Comparison of ENCODE assay signal across 19 cellular contexts in genomic region chr5:31861601-31862000, GRCh38.
DNase-seq lines count a peak whose midpoint lies in the region; ATAC-seq, FAIRE-seq and TF ChIP-seq lines count a peak whose summit lies in the region.
"Had no signal": no experiment of that assay in that cellular context is flagged by ENCODE, and none has a peak within 500 bp of the region (broad histone marks: within the 10 kb centered on the region; RNA-seq: fewer than 3 reads in every experiment).

No MANE protein-coding gene starts in this region.

- ATAC-seq in activated naive CD8-positive, alpha-beta T cell treated with anti-CD3 and anti-CD28 coated beads, Interleukin-2, amount 50 U/mL, for 24 hours, result no peak
- ATAC-seq in HG03139 (IDR thresholded peaks at IDR 0.05; ENCODE audit: unreplicated experiment), result no peak
- ATAC-seq: Panc1 had no signal

- H3K4me2 ChIP-seq in endothelial cell of umbilical vein (ENCODE audit: insufficient read depth, low read length), result peak overlapping the region; percentile 78
- H3K4me2 ChIP-seq: BLaER1 had no signal

- no peaks in the 10 kb centered on the region for H3K9me1 ChIP-seq in endothelial cell of umbilical vein (replicated peaks; ENCODE audit: control insufficient read depth, extremely low read depth, insufficient read depth, low read length)

- peaks cover 2% of the 10 kb centered on the region for H3K27me3 Mint-ChIP-seq in activated naive CD8-positive, alpha-beta T cell
- peaks cover 12% of the 10 kb centered on the region for H3K27me3 Mint-ChIP-seq in activated naive CD8-positive, alpha-beta T cell treated with anti-CD3 and anti-CD28 coated beads, Interleukin-2, amount 50 U/mL, for 24 hours

- no peaks in the 10 kb centered on the region for H4K20me1 ChIP-seq in endothelial cell of umbilical vein (replicated peaks; ENCODE audit: control insufficient read depth, extremely low read depth, insufficient read depth, low read length)
- H4K20me1 ChIP-seq: BLaER1 had no signal

- H3K36me3 ChIP-seq in endothelial cell of umbilical vein (ENCODE audit: control insufficient read depth in 2 of 2, extremely low read depth in 1 of 2, insufficient read depth in 2 of 2, low read length in 2 of 2), result no peaks in the 10 kb centered on the region
- H3K36me3 ChIP-seq: BLaER1, SJSA1 had no signal

- H3K79me2 ChIP-seq in endothelial cell of umbilical vein (ENCODE audit: control insufficient read depth, insufficient read depth, low read length), result no peaks in the 10 kb centered on the region

- no peak overlapping the region for H2AFZ ChIP-seq in endothelial cell of umbilical vein (ENCODE audit: low read depth, low read length)

- DNase-seq in activated naive CD8-positive, alpha-beta T cell treated with anti-CD3 and anti-CD28 coated beads, Interleukin-2, amount 50 U/mL, for 24 hours, result no peak
- DNase-seq in SK-MEL-5 (ENCODE audit: low read depth, low spot score) (peak; percentile 39), endothelial cell of umbilical vein (ENCODE audit: low read depth, low spot score) (peak; percentile 3), islet precursor cell (no peak)
- no peak for DNase-seq in stimulated activated CD4-positive, alpha-beta T cell treated with anti-CD3 and anti-CD28 coated beads, Interleukin-4, amount 100 ng/mL, for 1 hour
- DNase-seq: CD8-positive, alpha-beta memory T cell; KG1; NCI-H1417 treated with DMSO at 0.1 percent for 48 hours; NCI-H187 treated with DMSO at 0.1 percent for 48 hours; NCI-H345; NCI-H524 treated with DMSO at 0.1 percent for 48 hours had no signal

- POLR2A ChIA-PET in endothelial cell of umbilical vein (lab: Charles Lee), result no interaction called here

- H3K4me3 Mint-ChIP-seq in activated naive CD8-positive, alpha-beta T cell, result no peak overlapping the region
- H3K4me3 Mint-ChIP-seq in activated naive CD8-positive, alpha-beta T cell treated with anti-CD3 and anti-CD28 coated beads, Interleukin-2, amount 50 U/mL, for 24 hours, result no peak overlapping the region
- H3K4me3 Mint-ChIP-seq: CD8-positive, alpha-beta memory T cell had no signal

- dilution Hi-C loops in endothelial cell of umbilical vein (cut with MboI; ENCODE audit: extremely low pct_ligation_motif_present, low sequenced_read_pairs), result no loop called here

- no peak for TF ChIP-seq POLR2A in endothelial cell of umbilical vein (IDR thresholded peaks at IDR 0.05; ENCODE audit: low read depth, low read length)

- TF ChIP-seq CTCF in endothelial cell of umbilical vein (IDR thresholded peaks at IDR 0.05; ENCODE audit: extremely low read depth in 1 of 2, insufficient read depth in 1 of 2, low read depth in 1 of 2, low read length in 2 of 2), result no peak

- H3K36me3 Mint-ChIP-seq in activated naive CD8-positive, alpha-beta T cell, result peaks cover 19% of the 10 kb centered on the region
- peaks cover 9% of the 10 kb centered on the region for H3K36me3 Mint-ChIP-seq in activated naive CD8-positive, alpha-beta T cell treated with anti-CD3 and anti-CD28 coated beads, Interleukin-2, amount 50 U/mL, for 24 hours (ENCODE audit: low read depth)

- peaks cover 14% of the 10 kb centered on the region for H3K9me3 Mint-ChIP-seq in activated naive CD8-positive, alpha-beta T cell (ENCODE audit: low read depth)
- peaks cover 22% of the 10 kb centered on the region for H3K9me3 Mint-ChIP-seq in activated naive CD8-positive, alpha-beta T cell treated with anti-CD3 and anti-CD28 coated beads, Interleukin-2, amount 50 U/mL, for 24 hours

- CTCF ChIA-PET in endothelial cell of umbilical vein (lab: Charles Lee), result no interaction called here

- H3K9ac ChIP-seq in endothelial cell of umbilical vein (replicated peaks; ENCODE audit: extremely low read depth, insufficient read depth, low read length), result no peak overlapping the region
- H3K9ac ChIP-seq: BLaER1 had no signal

- FAIRE-seq in endothelial cell of umbilical vein (lab: Jason Lieb, UNC), result peak; percentile 71
- FAIRE-seq: D721Med, GM12891, H1 had no signal

- no TSS peak for BruUV-seq in endothelial cell of umbilical vein (replicated peaks; lab: Mats Ljungman, UMichigan)

- peak overlapping the region; percentile 41 for H3K27ac Mint-ChIP-seq in activated naive CD8-positive, alpha-beta T cell
- H3K27ac Mint-ChIP-seq in activated naive CD8-positive, alpha-beta T cell treated with anti-CD3 and anti-CD28 coated beads, Interleukin-2, amount 50 U/mL, for 24 hours, result no peak overlapping the region
- H3K27ac Mint-ChIP-seq: CD8-positive, alpha-beta memory T cell had no signal

- H3K27ac ChIP-seq in endothelial cell of umbilical vein (ENCODE audit: insufficient read depth, low read depth, low read length), result peak overlapping the region; percentile 3
- H3K27ac ChIP-seq: BLaER1, SJSA1 had no signal

- peaks cover 39% of the 10 kb centered on the region for H3K4me1 Mint-ChIP-seq in activated naive CD8-positive, alpha-beta T cell (ENCODE audit: low read depth)
- peaks cover 17% of the 10 kb centered on the region for H3K4me1 Mint-ChIP-seq in activated naive CD8-positive, alpha-beta T cell treated with anti-CD3 and anti-CD28 coated beads, Interleukin-2, amount 50 U/mL, for 24 hours

- H3K4me3 ChIP-seq in endothelial cell of umbilical vein (replicated peaks in 1 of 3; ENCODE audit: insufficient read depth in 1 of 3, low read depth in 1 of 3, low read length in 3 of 3), result no peak overlapping the region
- H3K4me3 ChIP-seq: BLaER1, SJSA1 had no signal

- H3K27me3 ChIP-seq in endothelial cell of umbilical vein (ENCODE audit: control insufficient read depth in 2 of 2, insufficient read depth in 2 of 2, low read length in 2 of 2), result no peaks in the 10 kb centered on the region
- H3K27me3 ChIP-seq: SJSA1 had no signal

- intact Hi-C loops in endothelial cell of umbilical vein (cut with micrococcal nuclease), result no loop called here

- in situ Hi-C loops in SK-MEL-5 (cut with HindIII; ENCODE audit: low pct_unique_long_range_greater_than_20kb, low sequenced_read_pairs), result no loop called here

- H3K9me3 ChIP-seq in endothelial cell of umbilical vein (replicated peaks; ENCODE audit: control insufficient read depth, insufficient read depth, low read length), result peaks cover 2% of the 10 kb centered on the region
- H3K9me3 ChIP-seq: SJSA1 had no signal

- H3K4me1 ChIP-seq in endothelial cell of umbilical vein (ENCODE audit: control insufficient read depth, extremely low read depth, insufficient read depth, low read length), result peaks cover 13% of the 10 kb centered on the region
- H3K4me1 ChIP-seq: BLaER1, SJSA1 had no signal

TF ChIP-seq in endothelial cell of umbilical vein, 7 proteins besides CTCF, POLR2A, EP300 and RAD21:
- no peak for TF ChIP-seq GATA2 (IDR thresholded peaks at IDR 0.05; ENCODE audit: insufficient read depth, insufficient read length, low read depth, low read length)
- TF ChIP-seq MYC (IDR thresholded peaks at IDR 0.05; ENCODE audit: low read depth, low read length), result no peak
- TF ChIP-seq FOS (IDR thresholded peaks at IDR 0.05; ENCODE audit: borderline replicate concordance, insufficient read depth, low read length), result no peak
- TF ChIP-seq MAX (IDR thresholded peaks at IDR 0.05; ENCODE audit: insufficient read depth, insufficient read length), result no peak
- no peak for TF ChIP-seq POLR2AphosphoS5 (IDR thresholded peaks at IDR 0.05; ENCODE audit: insufficient read depth, low read depth, low read length)
- no peak for TF ChIP-seq EZH2 (IDR thresholded peaks at IDR 0.05; ENCODE audit: borderline replicate concordance, low read depth, low read length, severe bottlenecking)
- TF ChIP-seq JUN (IDR thresholded peaks at IDR 0.05; ENCODE audit: borderline replicate concordance, insufficient read depth, insufficient read length, low read depth), result no peak
TF ChIP-seq in endothelial cell of umbilical vein: peak in this region for 0.

Comparison
In these comparisons a context has a peak if more than half of its experiments do, and no peak if none do; other contexts are left out.
1. DNase-seq: peak in SK-MEL-5 (single experiment) and endothelial cell of umbilical vein (single experiment); none in activated naive CD8-positive, alpha-beta T cell treated with anti-CD3 and anti-CD28 coated beads, Interleukin-2, amount 50 U/mL, for 24 hours (single experiment), stimulated activated CD4-positive, alpha-beta T cell treated with anti-CD3 and anti-CD28 coated beads, Interleukin-4, amount 100 ng/mL, for 1 hour (single experiment) and islet precursor cell (single experiment).